ENCODE assay signal across 14 cellular contexts in genomic region chr3:192237992-192238608, GRCh38.
DNase-seq lines count a peak whose midpoint lies in the region; ATAC-seq and TF ChIP-seq lines count a peak whose summit lies in the region.
"Had no signal": no experiment of that assay in that cellular context is flagged by ENCODE, and none has a peak within 500 bp of the region (broad histone marks: within the 10 kb centered on the region; RNA-seq: fewer than 3 reads in every experiment).

No MANE protein-coding gene starts in this region.

- H2AFZ ChIP-seq in DND-41 (ENCODE audit: low read depth, low read length) = no peak overlapping the region
- H2AFZ ChIP-seq in HCT116 (ENCODE audit: low read depth, low read length, poor library complexity, severe bottlenecking) = no peak overlapping the region
- no peak overlapping the region for H2AFZ ChIP-seq in OCI-LY7 (ENCODE audit: low read length)

- no peaks in the 10 kb centered on the region for H3K9me2 ChIP-seq in HCT116 (ENCODE audit: insufficient read depth)
- no peaks in the 10 kb centered on the region for H3K9me2 ChIP-seq in OCI-LY7 (ENCODE audit: insufficient read depth, low read length)

- RAD21 ChIA-PET in HCT116 (lab: Charles Lee; ENCODE audit: low non-redundant PET in 1 of 2, low total read pairs in 2 of 2, uncharacterized antibody in 2 of 2, unreplicated experiment in 2 of 2) = no interaction called here

- H3K4me3 ChIP-seq in DND-41 (ENCODE audit: low read depth in 1 of 2, low read length in 2 of 2) (no peak overlapping the region), HCT116 (replicated peaks in 1 of 2; ENCODE audit: low read depth in 1 of 2, low read length in 2 of 2) (no peak overlapping the region), OCI-LY7 (ENCODE audit: low read depth, low read length, poor library complexity, severe bottlenecking) (no peak overlapping the region)
- H3K4me3 ChIP-seq: dorsolateral prefrontal cortex had no signal

- H3K27me3 ChIP-seq in DND-41 (ENCODE audit: insufficient read depth, low read length, poor library complexity) (no peaks in the 10 kb centered on the region), HCT116 (ENCODE audit: insufficient read depth, low read length) (peaks cover 19% of the 10 kb centered on the region)
- H3K27me3 ChIP-seq: dorsolateral prefrontal cortex had no signal

- H3K9ac ChIP-seq in DND-41 (ENCODE audit: low read depth, low read length) (no peak overlapping the region), HCT116 (ENCODE audit: low read length) (no peak overlapping the region)

- CTCF ChIA-PET in HCT116 (lab: Charles Lee) = no interaction called here
- CTCF ChIA-PET in OCI-LY7 (lab: Charles Lee; ENCODE audit: unreplicated experiment) = no interaction called here

- no peaks in the 10 kb centered on the region for H4K20me1 ChIP-seq in DND-41 (ENCODE audit: insufficient read depth, low read length)
- no peaks in the 10 kb centered on the region; the same call in 1 of the 2 replicates for H4K20me1 ChIP-seq in HCT116 (ENCODE audit: insufficient read depth)
- H4K20me1 ChIP-seq in OCI-LY7 (ENCODE audit: insufficient read depth, low read length) = no peaks in the 10 kb centered on the region

- POLR2A ChIA-PET in HCT116 (lab: Charles Lee) (no interaction called here), OCI-LY7 (lab: Charles Lee) (interaction anchor here (0.6 to 1.5 kb wide), 5 partner anchors 11 to 73 kb away, joined by 3 read pairs; no protein-coding TSS in a partner anchor)

- no peak for TF ChIP-seq RAD21 in HCT116 (IDR thresholded peaks at IDR 0.05; ENCODE audit: low read depth)

- H3K4me2 ChIP-seq in DND-41 (ENCODE audit: insufficient read depth, low read length) = no peak overlapping the region
- H3K4me2 ChIP-seq in HCT116 (ENCODE audit: low read length) = no peak overlapping the region
- H3K4me2 ChIP-seq in OCI-LY7 (ENCODE audit: low read length) = no peak overlapping the region

- H3K27ac ChIP-seq in DND-41 (ENCODE audit: low read length) (no peak overlapping the region), HCT116 (ENCODE audit: low read depth, low read length) (no peak overlapping the region), OCI-LY7 (ENCODE audit: low read depth, low read length, poor library complexity, severe bottlenecking) (no peak overlapping the region)
- H3K27ac ChIP-seq: dorsolateral prefrontal cortex had no signal

- TF ChIP-seq CTCF in DND-41 (IDR thresholded peaks at IDR 0.05; ENCODE audit: borderline replicate concordance, extremely low read depth, low read length, poor library complexity, severe bottlenecking) (peak; percentile 26), HCT116 (IDR thresholded peaks at IDR 0.05 in 2 of 3, conservative IDR thresholded peaks at IDR 0.05 in 1 of 3; ENCODE audit: borderline replicate concordance in 1 of 3, insufficient read depth in 1 of 3, low read depth in 2 of 3, low read length in 2 of 3) (peak in 2 of 3 experiments; percentile 30 to 33; a peak in 2 of 6 replicates), OCI-LY7 (conservative IDR thresholded peaks at IDR 0.05; ENCODE audit: low read length) (peak; percentile 65), GM10266 (IDR thresholded peaks at IDR 0.05; ENCODE audit: control insufficient read depth, insufficient read depth, low read depth, missing control alignments) (no peak)

- BruUV-seq in HCT116 (replicated peaks; lab: Mats Ljungman, UMichigan) (no TSS peak), OCI-LY7 (replicated peaks; lab: Mats Ljungman, UMichigan) (no TSS peak)

- no peak for ATAC-seq in DND-41 (ENCODE audit: insufficient read depth, low read depth)
- ATAC-seq in HCT116 = no peak
- ATAC-seq: esophagus mucosa had no signal

- H3K79me2 ChIP-seq in DND-41 (ENCODE audit: insufficient read depth, low read length) (no peaks in the 10 kb centered on the region), HCT116 (ENCODE audit: insufficient read depth, low read length) (no peaks in the 10 kb centered on the region), OCI-LY7 (ENCODE audit: insufficient read depth, low read depth, low read length) (no peaks in the 10 kb centered on the region)

- intact Hi-C loops in HCT116 (cut with micrococcal nuclease) (no loop called here), OCI-LY7 (cut with micrococcal nuclease; ENCODE audit: unreplicated experiment) (no loop called here)

- H3K4me1 ChIP-seq in DND-41 (ENCODE audit: insufficient read depth, low read length) = no peaks in the 10 kb centered on the region
- H3K4me1 ChIP-seq in HCT116 (ENCODE audit: control insufficient read depth in 1 of 2, insufficient read depth in 2 of 2, low read length in 2 of 2) = no peaks in the 10 kb centered on the region
- H3K4me1 ChIP-seq in OCI-LY7 (ENCODE audit: insufficient read depth, low read length, poor library complexity, severe bottlenecking) = no peaks in the 10 kb centered on the region

- DNase-seq in DND-41 (no peak), HCT116 (ENCODE audit: low read depth, low spot score) (no peak), OCI-LY7 (ENCODE audit: low spot score) (peak; percentile 5), iPS-NIHi7 (ENCODE audit: extremely low spot score) (peak; percentile 34), DMS79 (lab: John Stamatoyannopoulos, UW) (no peak), GM10266 (ENCODE audit: extremely low spot score) (no peak)
- DNase-seq in central memory CD4-positive, alpha-beta T cell = no peak
- DNase-seq: activated CD4-positive, alpha-beta memory T cell treated with anti-CD3 and anti-CD28 coated beads for 36 hours; activated T-cell treated with anti-CD3 and anti-CD28 coated beads, Interleukin-2, amount 50 U/mL, for 24 hours; DMS153; dorsolateral prefrontal cortex; NCI-H774; stimulated activated CD4-positive, alpha-beta T cell treated with anti-CD3 and anti-CD28 coated beads, Interleukin-2, amount 100 ng/mL, for 48 hours had no signal

- no peak for TF ChIP-seq POLR2A in HCT116 (IDR thresholded peaks at IDR 0.05; ENCODE audit: borderline replicate concordance, extremely low read depth, insufficient read depth, insufficient read length)

- no peaks in the 10 kb centered on the region for H3K9me3 ChIP-seq in DND-41 (ENCODE audit: insufficient read depth, low read length, severe bottlenecking)
- no peaks in the 10 kb centered on the region for H3K9me3 ChIP-seq in HCT116 (ENCODE audit: control insufficient read depth in 1 of 2, insufficient read depth in 1 of 2, low read depth in 1 of 2, low read length in 2 of 2)
- H3K9me3 ChIP-seq in OCI-LY7 (ENCODE audit: low read length) = no peaks in the 10 kb centered on the region

- H3K36me3 ChIP-seq in DND-41 (ENCODE audit: insufficient read depth, low read length) (no peaks in the 10 kb centered on the region), HCT116 (ENCODE audit: control insufficient read depth in 1 of 2, insufficient read depth in 2 of 2, low read length in 2 of 2) (no peaks in the 10 kb centered on the region), OCI-LY7 (ENCODE audit: insufficient read depth, low read length) (no peaks in the 10 kb centered on the region)

TF ChIP-seq in HCT116, 20 proteins besides CTCF, POLR2A, EP300 and RAD21:
- TF ChIP-seq ZNF274 (IDR thresholded peaks at IDR 0.05; ENCODE audit: low read depth, low read length) (no peak), EGR1 (IDR thresholded peaks at IDR 0.05; ENCODE audit: low read depth) (no peak)

Comparison
In these comparisons a context has a peak if more than half of its experiments do, and no peak if none do; other contexts are left out.
1. DNase-seq: peak in OCI-LY7 (single experiment) and iPS-NIHi7 (single experiment); none in DND-41 (single experiment), HCT116 (single experiment), DMS79 (single experiment), central memory CD4-positive, alpha-beta T cell (single experiment) and GM10266 (single experiment).